Comparison of ENCODE assay signal across 11 cellular contexts in genomic region chrX:102546818-102547493, GRCh38. TPM values are rescaled to one million over a fixed set of nuclear protein-coding genes. Genes with fewer than 3 reads are reported as not detected.
DNase-seq lines count a peak whose midpoint lies in the region; ATAC-seq and TF ChIP-seq lines count a peak whose summit lies in the region.
"Had no signal": no experiment of that assay in that cellular context is flagged by ENCODE, and none has a peak within 500 bp of the region (broad histone marks: within the 10 kb centered on the region; RNA-seq: fewer than 3 reads in every experiment).

No MANE protein-coding gene starts in this region.

- H3K9me3 ChIP-seq in subcutaneous abdominal adipose tissue (ENCODE audit: control insufficient read depth in 5 of 5, low read length in 5 of 5) (no peaks in the 10 kb centered on the region), upper lobe of right lung (no peaks in the 10 kb centered on the region)

- H3K27me3 ChIP-seq in subcutaneous abdominal adipose tissue (ENCODE audit: control insufficient read depth in 5 of 5, insufficient read depth in 4 of 5, low read length in 5 of 5) (peaks cover 11 to 22% (median 14%) of the 10 kb centered on the region in 5 donors), upper lobe of right lung (no peaks in the 10 kb centered on the region)

- TF ChIP-seq CTCF in fibroblast of mammary gland (conservative IDR thresholded peaks at IDR 0.05; ENCODE audit: control insufficient read depth, insufficient read depth, low read depth, low read length) (no peak), upper lobe of right lung (IDR thresholded peaks at IDR 0.05) (no peak)

- H3K4me3 ChIP-seq in fibroblast of mammary gland (ENCODE audit: control insufficient read depth, low read depth, low read length) (peak overlapping the region; percentile 27), subcutaneous abdominal adipose tissue (ENCODE audit: low read depth in 1 of 5, low read length in 5 of 5) (peak overlapping the region in 4 of 5 donors; percentile 28 to 56 (median 36)), upper lobe of right lung (no peak overlapping the region)

- ATAC-seq in upper lobe of right lung (no peak), GM21381 (IDR thresholded peaks at IDR 0.05; ENCODE audit: unreplicated experiment) (no peak)
- ATAC-seq: HCT116 had no signal

- no peak overlapping the region for H3K9ac ChIP-seq in subcutaneous abdominal adipose tissue (ENCODE audit: low read length in 5 of 5)

- peak; percentile 60 for DNase-seq in activated CD8-positive, alpha-beta memory T cell treated with anti-CD3 and anti-CD28 coated beads for 24 hours
- DNase-seq in activated CD8-positive, alpha-beta memory T cell treated with anti-CD3 and anti-CD28 coated beads, Interleukin-2, amount 50 U/mL, for 4 hours, result no peak
- DNase-seq in NCI-H748 treated with DMSO at 0.1 percent for 48 hours (lab: John Stamatoyannopoulos, UW) (peak; percentile 15), fibroblast of mammary gland (ENCODE audit: low read depth) (no peak), upper lobe of right lung (no peak), cortex of kidney (lab: John Stamatoyannopoulos, UW) (no peak)
- DNase-seq: activated gamma-delta T cell treated with Interleukin-2 at 50 U/mL for 16 hours had no signal

- peaks cover 0 to 5% (median 0%) of the 10 kb centered on the region in 5 donors for H3K4me1 ChIP-seq in subcutaneous abdominal adipose tissue (ENCODE audit: control insufficient read depth in 5 of 5, insufficient read depth in 5 of 5, low read length in 5 of 5)
- H3K4me1 ChIP-seq in upper lobe of right lung, result no peaks in the 10 kb centered on the region

- H3K36me3 ChIP-seq in subcutaneous abdominal adipose tissue (ENCODE audit: control insufficient read depth in 5 of 5, insufficient read depth in 5 of 5, low read length in 5 of 5) (no peaks in the 10 kb centered on the region), upper lobe of right lung (no peaks in the 10 kb centered on the region)

- no peak overlapping the region for H3K27ac ChIP-seq in subcutaneous abdominal adipose tissue (ENCODE audit: low read depth, low read length)
- no peak overlapping the region for H3K27ac ChIP-seq in upper lobe of right lung
- H3K27ac ChIP-seq: C4-2B had no signal

- intact Hi-C loops in upper lobe of right lung (cut with DNase I), result no loop called here

RNA-seq across cellular contexts. Expression of gene TMSB15A, which starts 30.4 kb away (rescaled TPM):
- total RNA-seq in upper lobe of right lung, result 1.9 TPM

RNA-seq across cellular contexts. Expression of gene ARMCX5, which starts 52.4 kb away (rescaled TPM):
- 9.4 TPM for total RNA-seq in upper lobe of right lung

Comparison
In these comparisons a context has a peak if more than half of its experiments do, and no peak if none do; other contexts are left out.
1. DNase-seq: peak in activated CD8-positive, alpha-beta memory T cell treated with anti-CD3 and anti-CD28 coated beads for 24 hours (single experiment) and NCI-H748 treated with DMSO at 0.1 percent for 48 hours (single experiment); none in activated CD8-positive, alpha-beta memory T cell treated with anti-CD3 and anti-CD28 coated beads, Interleukin-2, amount 50 U/mL, for 4 hours (single experiment), fibroblast of mammary gland (single experiment), upper lobe of right lung (single experiment) and cortex of kidney (single experiment).